Comparison of ENCODE assay signal across 9 cellular contexts in the genomic region with DNA sequence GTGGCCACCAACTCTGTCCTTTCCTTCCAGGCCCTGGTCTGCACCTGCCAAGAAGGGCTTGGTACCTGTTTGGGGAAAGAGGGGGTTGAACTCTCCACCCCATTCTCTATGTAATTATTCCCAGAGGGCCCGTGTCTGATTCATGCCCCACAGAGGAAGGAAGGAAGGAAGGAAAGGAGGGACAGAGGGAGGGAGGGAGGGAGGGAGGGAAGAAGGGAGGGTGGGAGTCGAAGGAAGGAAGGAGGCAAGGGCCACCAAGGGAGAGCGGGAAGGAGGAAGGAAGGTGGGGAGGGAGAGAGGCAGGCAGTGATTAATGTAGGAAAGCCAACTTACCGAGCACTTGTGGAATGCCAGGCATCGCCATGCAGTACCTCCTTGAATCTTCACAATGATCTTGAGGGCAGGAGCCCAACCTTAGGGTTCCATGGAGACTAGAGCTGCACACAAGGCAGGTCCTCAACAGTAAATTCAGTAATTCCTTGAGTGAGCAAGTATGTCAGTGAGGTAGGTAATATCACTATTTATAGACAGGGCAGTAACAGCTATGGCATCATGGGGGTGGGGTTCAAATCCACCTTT.
DNase-seq lines count a peak whose midpoint lies in the region; ATAC-seq, FAIRE-seq and TF ChIP-seq lines count a peak whose summit lies in the region.
"Had no signal": no experiment of that assay in that cellular context is flagged by ENCODE, and none has a peak within 500 bp of the region (broad histone marks: within the 10 kb centered on the region; RNA-seq: fewer than 3 reads in every experiment).

No MANE protein-coding gene starts in this region.

- H3K14ac ChIP-seq in neuronal stem cell (ENCODE audit: low read length), result no peak overlapping the region

- intact Hi-C loops in HepG2 (cut with micrococcal nuclease; ENCODE audit: unreplicated experiment), result no loop called here
- intact Hi-C loops in right lobe of liver (cut with DNase I), result no loop called here

- H2AFZ ChIP-seq in HepG2 (ENCODE audit: low read length), result no peak overlapping the region
- peak overlapping the region; percentile 78 for H2AFZ ChIP-seq in fibroblast of lung (ENCODE audit: low read length)
- peak overlapping the region; percentile 90 for H2AFZ ChIP-seq in neuronal stem cell (ENCODE audit: low read length)

- CTCF ChIA-PET in HepG2 (lab: Yijun Ruan, JAX; ENCODE audit: low intra/inter-chr PET ratio, low total read pairs), result no interaction called here

- H3K4ac ChIP-seq in neuronal stem cell (ENCODE audit: low read length), result no peak overlapping the region

- no peak overlapping the region for H2BK15ac ChIP-seq in neuronal stem cell (ENCODE audit: low read length)

- no peak for DNase-seq in HepG2 (ENCODE audit: low spot score)
- no peak for DNase-seq in right lobe of liver
- DNase-seq in fibroblast of lung (ENCODE audit: low read depth in 2 of 2), result peak in 1 of 2 donors; percentile 42
- no peak for DNase-seq in neuronal stem cell (ENCODE audit: low spot score)
- no peak for DNase-seq in NK-92 treated with Interleukin-12 subunit alpha and Interleukin-12 subunit beta, amount 100 ng/mL, for 24 hours (lab: John Stamatoyannopoulos, UW)
- DNase-seq in activated CD4-positive, CD25-positive, alpha-beta regulatory T cell treated with anti-CD3 and anti-CD28 coated beads, Interleukin-2, amount 50 U/mL, for 72 hours, result no peak
- DNase-seq in inferior parietal cortex (ENCODE audit: extremely low spot score), result no peak

- no peaks in the 10 kb centered on the region for H3K79me2 ChIP-seq in HepG2 (ENCODE audit: insufficient read depth, low read length)
- no peaks in the 10 kb centered on the region for H3K79me2 ChIP-seq in fibroblast of lung (ENCODE audit: control insufficient read depth, insufficient read depth, low read length)

- BruUV-seq in HepG2 (replicated peaks; lab: Mats Ljungman, UMichigan), result no TSS peak

- H4K8ac ChIP-seq in neuronal stem cell (ENCODE audit: low read depth, low read length), result no peak overlapping the region

- no peak overlapping the region for H4K91ac ChIP-seq in neuronal stem cell (ENCODE audit: low read depth, low read length, poor library complexity)

- POLR2A ChIA-PET in HepG2 (lab: Yijun Ruan, JAX), result no interaction called here

- peaks cover 14% of the 10 kb centered on the region for H3K4me1 ChIP-seq in HepG2 (ENCODE audit: insufficient read depth, low read length)
- H3K4me1 ChIP-seq in right lobe of liver, result no peaks in the 10 kb centered on the region
- H3K4me1 ChIP-seq in fibroblast of lung (ENCODE audit: control insufficient read depth, extremely low read depth, insufficient read depth, low read length), result peaks cover 14% of the 10 kb centered on the region
- H3K4me1 ChIP-seq in neuronal stem cell (ENCODE audit: control insufficient read depth in 2 of 2, insufficient read depth in 1 of 2, low read depth in 1 of 2, low read length in 2 of 2), result peaks cover 19% of the 10 kb centered on the region in 2 donors

- no peak for TF ChIP-seq POLR2A in HepG2 (IDR thresholded peaks at IDR 0.05; ENCODE audit: insufficient read depth in 1 of 2, low read depth in 2 of 2, low read length in 2 of 2)
- TF ChIP-seq POLR2A in right lobe of liver (IDR thresholded peaks at IDR 0.05), result no peak

- H3K4me3 ChIP-seq in HepG2 (replicated peaks in 1 of 3; ENCODE audit: insufficient read depth in 1 of 3, low read depth in 2 of 3, low read length in 3 of 3) (no peak overlapping the region), right lobe of liver (no peak overlapping the region), fibroblast of lung (replicated peaks in 1 of 4; ENCODE audit: control extremely low read depth in 1 of 4, insufficient read depth in 1 of 4, low read depth in 3 of 4, low read length in 4 of 4) (peak overlapping the region in 1 of 4 experiments; percentile 0), neuronal stem cell (ENCODE audit: low read length in 2 of 2) (peak overlapping the region in 1 of 2 donors; percentile 1)

- H3K9me3 ChIP-seq in HepG2 (ENCODE audit: low read length), result no peaks in the 10 kb centered on the region
- no peaks in the 10 kb centered on the region for H3K9me3 ChIP-seq in right lobe of liver
- H3K9me3 ChIP-seq in fibroblast of lung (ENCODE audit: control insufficient read depth, insufficient read depth, low read depth, low read length), result no peaks in the 10 kb centered on the region
- H3K9me3 ChIP-seq in neuronal stem cell (replicated peaks in 1 of 2; ENCODE audit: control insufficient read depth in 2 of 2, insufficient read depth in 1 of 2, low read depth in 1 of 2, low read length in 2 of 2), result no peaks in the 10 kb centered on the region

- no peak overlapping the region for H3K9ac ChIP-seq in HepG2 (ENCODE audit: insufficient read depth, low read depth, low read length)
- no peak overlapping the region for H3K9ac ChIP-seq in fibroblast of lung (ENCODE audit: insufficient read depth, low read length)
- no peak overlapping the region for H3K9ac ChIP-seq in neuronal stem cell (ENCODE audit: low read depth, low read length, poor library complexity)

- no peak for TF ChIP-seq RAD21 in HepG2 (CRISPR knock-in tag; IDR thresholded peaks at IDR 0.05)

- FAIRE-seq in HepG2 (lab: Jason Lieb, UNC), result no peak
- FAIRE-seq: A204.1 had no signal

- no peaks in the 10 kb centered on the region; a peak in 2 of 5 replicates for H3K27me3 ChIP-seq in HepG2 (ENCODE audit: control insufficient read depth in 1 of 2, insufficient read depth in 2 of 2, low read length in 2 of 2)
- no peaks in the 10 kb centered on the region for H3K27me3 ChIP-seq in right lobe of liver
- no peaks in the 10 kb centered on the region for H3K27me3 ChIP-seq in fibroblast of lung (ENCODE audit: control insufficient read depth, insufficient read depth, low read length)
- H3K27me3 ChIP-seq in neuronal stem cell (ENCODE audit: control insufficient read depth in 3 of 3, insufficient read depth in 3 of 3, low read depth in 1 of 3, low read length in 3 of 3), result no peaks in the 10 kb centered on the region

- H2BK5ac ChIP-seq in neuronal stem cell (ENCODE audit: low read length), result no peak overlapping the region

- peak overlapping the region; percentile 60; the same call in 1 of the 2 replicates for H3K4me2 ChIP-seq in HepG2 (ENCODE audit: low read depth, low read length)
- peak overlapping the region; percentile 9 for H3K4me2 ChIP-seq in fibroblast of lung (ENCODE audit: extremely low read depth, insufficient read depth, low read length)
- no peak overlapping the region for H3K4me2 ChIP-seq in neuronal stem cell (ENCODE audit: insufficient read depth, low read length, poor library complexity, severe bottlenecking)

- H3K18ac ChIP-seq in neuronal stem cell (ENCODE audit: low read length), result no peak overlapping the region

- no peak overlapping the region for H2AK5ac ChIP-seq in neuronal stem cell (ENCODE audit: low read depth, low read length)

- TF ChIP-seq CTCF in HepG2 (CRISPR knock-in tag; IDR thresholded peaks at IDR 0.05), result no peak
- no peak for TF ChIP-seq CTCF in right lobe of liver (IDR thresholded peaks at IDR 0.05)
- no peak for TF ChIP-seq CTCF in fibroblast of lung (conservative IDR thresholded peaks at IDR 0.05 in 1 of 2, IDR thresholded peaks at IDR 0.05 in 1 of 2; ENCODE audit: low read depth in 1 of 2, low read length in 2 of 2)

- H3K23ac ChIP-seq in neuronal stem cell (ENCODE audit: low read depth, low read length, poor library complexity), result no peak overlapping the region

- H3K79me1 ChIP-seq in neuronal stem cell (ENCODE audit: low read depth, low read length), result no peaks in the 10 kb centered on the region

- in situ Hi-C loops in HepG2 (cut with HindIII; ENCODE audit: extremely low pct_ligation_motif_present, low pct_unique_long_range_greater_than_20kb), result no loop called here

- H3K27ac ChIP-seq in HepG2 (ENCODE audit: extremely low read length, insufficient read depth, low read length) (no peak overlapping the region), right lobe of liver (no peak overlapping the region), fibroblast of lung (ENCODE audit: insufficient read depth, low read length) (peak overlapping the region; percentile 78), neuronal stem cell (replicated peaks; ENCODE audit: low read length) (peak overlapping the region; percentile 41)

- 69% methylated on average over 5 of the region's 5 CpGs for WGBS in HepG2 (ENCODE audit: low lambda C conversion rate)
- 70% methylated on average over 2 of the region's 5 CpGs for WGBS in right lobe of liver (ENCODE audit: insufficient coverage, low coverage, low lambda C conversion rate, missing lambda C conversion rate)
- no CpG with 5 or more reads among the region's 5 CpGs for WGBS in neuronal stem cell (ENCODE audit: extremely low coverage in 2 of 2, insufficient read length in 2 of 2, insufficient replicate concordance in 1 of 2), 2 donors

- H2BK120ac ChIP-seq in neuronal stem cell (ENCODE audit: low read depth, low read length), result no peak overlapping the region

- H3K36me3 ChIP-seq in HepG2 (replicated peaks in 1 of 2; ENCODE audit: control insufficient read depth in 1 of 2, insufficient read depth in 2 of 2, low read length in 2 of 2) (no peaks in the 10 kb centered on the region), right lobe of liver (no peaks in the 10 kb centered on the region), fibroblast of lung (ENCODE audit: control insufficient read depth, insufficient read depth, low read length) (no peaks in the 10 kb centered on the region), neuronal stem cell (replicated peaks in 1 of 2; ENCODE audit: control insufficient read depth in 2 of 2, insufficient read depth in 2 of 2, low read length in 2 of 2) (no peaks in the 10 kb centered on the region)

- TF ChIP-seq EP300 in HepG2 (IDR thresholded peaks at IDR 0.05; ENCODE audit: low read depth in 2 of 2, low read length in 2 of 2) (no peak), HepG2 (CRISPR knock-in tag; IDR thresholded peaks at IDR 0.05; ENCODE audit: borderline replicate concordance) (no peak)

- ATAC-seq in HepG2, result no peak
- no peak for ATAC-seq in right lobe of liver
- no peak for ATAC-seq in GM21717 (IDR thresholded peaks at IDR 0.05; ENCODE audit: unreplicated experiment)

- H2BK12ac ChIP-seq in neuronal stem cell (ENCODE audit: low read length), result no peak overlapping the region

- no peaks in the 10 kb centered on the region for H4K20me1 ChIP-seq in HepG2 (ENCODE audit: insufficient read depth, low read length)
- H4K20me1 ChIP-seq in fibroblast of lung (ENCODE audit: control insufficient read depth, extremely low read depth, insufficient read depth, low read length), result no peaks in the 10 kb centered on the region

TF ChIP-seq in HepG2, 621 proteins besides CTCF, POLR2A, EP300 and RAD21:
- TF ChIP-seq CREB1 (IDR thresholded peaks at IDR 0.05), result no peak
- no peak for TF ChIP-seq CREB1 (CRISPR knock-in tag; IDR thresholded peaks at IDR 0.05)
- TF ChIP-seq ZNF547 (CRISPR knock-in tag; IDR thresholded peaks at IDR 0.05), result no peak
- no peak for TF ChIP-seq HOXA7 (CRISPR knock-in tag; IDR thresholded peaks at IDR 0.05)
- TF ChIP-seq CAMTA2 (CRISPR knock-in tag; IDR thresholded peaks at IDR 0.05; ENCODE audit: borderline replicate concordance), result no peak
- peak; percentile 24 for TF ChIP-seq HNRNPK (IDR thresholded peaks at IDR 0.05; ENCODE audit: low read depth, low read length, poor library complexity, severe bottlenecking)
- TF ChIP-seq MED13 (CRISPR knock-in tag; IDR thresholded peaks at IDR 0.05), result no peak
- no peak for TF ChIP-seq GABPB1 (CRISPR knock-in tag; IDR thresholded peaks at IDR 0.05)

Comparison
In these comparisons a context has a peak if more than half of its experiments do, and no peak if none do; other contexts are left out.
1. H3K27ac ChIP-seq: peak in fibroblast of lung (single experiment) and neuronal stem cell (single experiment); none in HepG2 (single experiment) and right lobe of liver (0 of 3).